29 cellular contexts compared by ENCODE assay signal in genomic region chr2:120001461-120001860, GRCh38.
"Had no signal": no experiment of that assay in that cellular context is flagged by ENCODE, and none has a peak within 500 bp of the region (broad histone marks: within the 10 kb centered on the region; RNA-seq: fewer than 3 reads in every experiment).

No MANE protein-coding gene starts in this region.

- H3K4me3 Mint-ChIP-seq: dendritic cell treated with granulocyte-macrophage colony-stimulating factor and Interleukin-4, amounts not matched to agents 40 ng/mL and 50 ng/mL, for 4 days; effector memory CD8-positive, alpha-beta T cell; endodermal cell had no signal

- H3K27me3 ChIP-seq: colonic mucosa, esophagus muscularis mucosa, foreskin keratinocyte, gastrocnemius medialis, gastroesophageal sphincter, heart left ventricle, heart right ventricle had no signal

- H3K27ac Mint-ChIP-seq: dendritic cell treated with granulocyte-macrophage colony-stimulating factor and Interleukin-4, amounts not matched to agents 40 ng/mL and 50 ng/mL, for 4 days; effector memory CD8-positive, alpha-beta T cell; endodermal cell had no signal

- H3K4me1 Mint-ChIP-seq: endodermal cell had no signal

- H3K36me3 ChIP-seq: colonic mucosa, esophagus muscularis mucosa, esophagus squamous epithelium, gastrocnemius medialis, gastroesophageal sphincter, heart left ventricle, heart right ventricle had no signal

- H3K4me1 ChIP-seq: colonic mucosa, esophagus muscularis mucosa, esophagus squamous epithelium, foreskin keratinocyte, gastrocnemius medialis, gastroesophageal sphincter, heart left ventricle, heart right ventricle had no signal

- H3K9me3 Mint-ChIP-seq: dendritic cell treated with granulocyte-macrophage colony-stimulating factor and Interleukin-4, amounts not matched to agents 40 ng/mL and 50 ng/mL, for 4 days; effector memory CD8-positive, alpha-beta T cell; endodermal cell had no signal

- H3K27ac ChIP-seq: colonic mucosa, coronary artery, dorsolateral prefrontal cortex, epithelial cell of prostate, esophagus muscularis mucosa, esophagus squamous epithelium, foreskin keratinocyte, gastrocnemius medialis, gastroesophageal sphincter, heart left ventricle, heart right ventricle had no signal

- DNase-seq: colonic mucosa; cortex of kidney; dermis blood vessel endothelial cell; dorsolateral prefrontal cortex; effector CD4-positive, alpha-beta T cell; effector CD8-positive, alpha-beta T cell; effector memory CD4-positive, alpha-beta T cell; effector memory CD8-positive, alpha-beta T cell; endodermal cell; erythroblast; esophagus squamous epithelium; foreskin fibroblast; foreskin keratinocyte; foreskin melanocyte; gastrocnemius medialis; glutamatergic neuron; head of caudate nucleus; heart left ventricle; heart right ventricle had no signal

- ATAC-seq: effector memory CD8-positive, alpha-beta T cell; esophagus mucosa; foreskin keratinocyte; gastrocnemius medialis; gastroesophageal sphincter; heart left ventricle; heart right ventricle had no signal

- FAIRE-seq: colon, endometrium, endothelial cell of umbilical vein, frontal cortex had no signal

- H3K27me3 Mint-ChIP-seq: effector memory CD8-positive, alpha-beta T cell had no signal

- H3K9me3 ChIP-seq: colonic mucosa, esophagus muscularis mucosa, esophagus squamous epithelium, gastrocnemius medialis, gastroesophageal sphincter, heart right ventricle had no signal

- H3K4me3 ChIP-seq: colonic mucosa, coronary artery, dorsolateral prefrontal cortex, esophagus muscularis mucosa, esophagus squamous epithelium, gastrocnemius medialis, gastroesophageal sphincter, heart left ventricle, heart right ventricle had no signal
